10 cellular contexts compared by ENCODE assay signal in genomic region chr4:81566076-81566663, GRCh38.
A peak's percentile ranks its signal among the peaks of the same experiment; 100 is the strongest.
DNase-seq lines count a peak whose midpoint lies in the region; ATAC-seq and TF ChIP-seq lines count a peak whose summit lies in the region.
"Had no signal": no experiment of that assay in that cellular context is flagged by ENCODE, and none has a peak within 500 bp of the region (broad histone marks: within the 10 kb centered on the region; RNA-seq: fewer than 3 reads in every experiment).

No MANE protein-coding gene starts in this region.

- no peaks in the 10 kb centered on the region for H3K79me2 ChIP-seq in mammary epithelial cell (ENCODE audit: insufficient read depth, low read length)

- BruUV-seq in mammary epithelial cell (replicated peaks; lab: Mats Ljungman, UMichigan) = no TSS peak

- WGBS in adrenal gland, 4 donors = 29 to 35% (median 34%) methylated on average over 5 of the region's 5 CpGs
- WGBS in gastroesophageal sphincter (ENCODE audit: low coverage in 1 of 2), 2 donors = 27 to 53% methylated on average over 3 to 5 of the region's 5 CpGs
- WGBS in upper lobe of left lung, 2 donors = 33 to 39% methylated on average over 5 of the region's 5 CpGs
- 65% methylated on average over 5 of the region's 5 CpGs for WGBS in mammary epithelial cell (ENCODE audit: low coverage, missing lambda C conversion rate)

- no peak overlapping the region for H3K4me2 ChIP-seq in mammary epithelial cell (ENCODE audit: insufficient read depth, low read depth, low read length)

- no peaks in the 10 kb centered on the region for H3K9me3 Mint-ChIP-seq in nephron
- H3K9me3 Mint-ChIP-seq: mesothelial cell of epicardium had no signal

- peak overlapping the region; percentile 4 to 15 (median 10) for H3K4me3 Mint-ChIP-seq in nephron
- H3K4me3 Mint-ChIP-seq: mesothelial cell of epicardium had no signal

- no peak overlapping the region for H3K9ac ChIP-seq in mammary epithelial cell (ENCODE audit: insufficient read depth, low read length)

- TF ChIP-seq CTCF in adrenal gland (IDR thresholded peaks at IDR 0.05) = no peak
- no peak for TF ChIP-seq CTCF in gastroesophageal sphincter (IDR thresholded peaks at IDR 0.05)
- TF ChIP-seq CTCF in nephron (IDR thresholded peaks at IDR 0.05; ENCODE audit: unreplicated experiment in 3 of 3) = no peak
- TF ChIP-seq CTCF in upper lobe of left lung (IDR thresholded peaks at IDR 0.05) = no peak
- TF ChIP-seq CTCF in mammary epithelial cell (conservative IDR thresholded peaks at IDR 0.05 in 1 of 2, IDR thresholded peaks at IDR 0.05 in 1 of 2; ENCODE audit: extremely low read depth in 1 of 2, insufficient read depth in 1 of 2, low read depth in 1 of 2, low read length in 2 of 2) = no peak

- intact Hi-C loops in adrenal gland (cut with DNase I) = no loop called here
- intact Hi-C loops in mammary epithelial cell (cut with micrococcal nuclease) = no loop called here

- TF ChIP-seq POLR2A in adrenal gland (IDR thresholded peaks at IDR 0.05) (no peak), gastroesophageal sphincter (IDR thresholded peaks at IDR 0.05) (no peak), upper lobe of left lung (IDR thresholded peaks at IDR 0.05) (no peak)

- no peaks in the 10 kb centered on the region for H4K20me1 ChIP-seq in mammary epithelial cell (ENCODE audit: insufficient read depth, low read length)

- H3K27me3 ChIP-seq in adrenal gland (no peaks in the 10 kb centered on the region), gastroesophageal sphincter (no peaks in the 10 kb centered on the region), upper lobe of left lung (no peaks in the 10 kb centered on the region), mammary epithelial cell (ENCODE audit: insufficient read depth, low read length) (no peaks in the 10 kb centered on the region)

- H3K4me3 ChIP-seq in adrenal gland (peak overlapping the region in 1 of 4 donors; percentile 7), gastroesophageal sphincter (peak overlapping the region; percentile 17 to 34), upper lobe of left lung (peak overlapping the region in 3 of 4 donors; percentile 9 to 32 (median 27)), mammary epithelial cell (replicated peaks in 1 of 3; ENCODE audit: insufficient read depth in 1 of 3, low read depth in 2 of 3, low read length in 3 of 3) (no peak overlapping the region)

- H3K27ac Mint-ChIP-seq in nephron = peak overlapping the region; percentile 31 to 54 (median 33)
- H3K27ac Mint-ChIP-seq: mesothelial cell of epicardium had no signal

- H3K27ac ChIP-seq in adrenal gland = peak overlapping the region in 4 of 5 donors; percentile 8 to 80 (median 44)
- peak overlapping the region; percentile 61 to 67 (median 66) for H3K27ac ChIP-seq in gastroesophageal sphincter
- peak overlapping the region; percentile 67 to 89 (median 82) for H3K27ac ChIP-seq in upper lobe of left lung
- no peak overlapping the region for H3K27ac ChIP-seq in mammary epithelial cell (ENCODE audit: insufficient read depth, low read depth, low read length)

- no peaks in the 10 kb centered on the region for H3K27me3 Mint-ChIP-seq in nephron (ENCODE audit: low read depth)

- no peaks in the 10 kb centered on the region for H3K36me3 Mint-ChIP-seq in nephron (ENCODE audit: low read depth)
- H3K36me3 Mint-ChIP-seq: mesothelial cell of epicardium had no signal

- ATAC-seq in gastroesophageal sphincter = peak; percentile 71
- peak in 1 of 2 donors; percentile 75 for ATAC-seq in upper lobe of left lung (ENCODE audit: low FRiP score in 2 of 2)

- H3K9me3 ChIP-seq in adrenal gland (replicated peaks in 1 of 3) (no peaks in the 10 kb centered on the region), gastroesophageal sphincter (no peaks in the 10 kb centered on the region), upper lobe of left lung (no peaks in the 10 kb centered on the region), mammary epithelial cell (replicated peaks; ENCODE audit: insufficient read depth, low read length) (no peaks in the 10 kb centered on the region)

- peaks cover 0 to 15% of the 10 kb centered on the region in 2 donors for H3K4me1 ChIP-seq in adrenal gland (replicated peaks in 1 of 2)
- peaks cover 0 to 16% (median 0%) of the 10 kb centered on the region in 3 donors for H3K4me1 ChIP-seq in gastroesophageal sphincter
- peaks cover 0 to 25% (median 15%) of the 10 kb centered on the region in 4 donors for H3K4me1 ChIP-seq in upper lobe of left lung
- H3K4me1 ChIP-seq in mammary epithelial cell (ENCODE audit: insufficient read depth, low read length) = peaks cover 2% of the 10 kb centered on the region

- H3K4me1 Mint-ChIP-seq in nephron = peaks cover 14% of the 10 kb centered on the region

- no peak for TF ChIP-seq EP300 in gastroesophageal sphincter (IDR thresholded peaks at IDR 0.05)
- no peak for TF ChIP-seq EP300 in upper lobe of left lung (IDR thresholded peaks at IDR 0.05)

- CTCF ChIA-PET in mammary epithelial cell (lab: Charles Lee; ENCODE audit: low non-redundant PET) = no interaction called here

- H2AFZ ChIP-seq in mammary epithelial cell (ENCODE audit: low read depth, low read length) = no peak overlapping the region

- H3K36me3 ChIP-seq in adrenal gland (replicated peaks in 1 of 2) (no peaks in the 10 kb centered on the region), gastroesophageal sphincter (no peaks in the 10 kb centered on the region), upper lobe of left lung (no peaks in the 10 kb centered on the region), mammary epithelial cell (ENCODE audit: insufficient read depth, low read length) (no peaks in the 10 kb centered on the region)

- DNase-seq in adrenal gland (peak in 4 of 7 donors; percentile 19 to 30 (median 23)), upper lobe of left lung (no peak), LoVo (ENCODE audit: low spot score) (no peak), NCI-H2171 treated with DMSO at 0.1 percent for 48 hours (lab: John Stamatoyannopoulos, UW) (no peak), mammary epithelial cell (no peak)
- DNase-seq: NCI-H1092; stimulated activated naive CD4-positive, alpha-beta T cell treated with Interleukin-2 at 50 U/mL for 16 hours had no signal

- dilution Hi-C loops in mammary epithelial cell (cut with HindIII; ENCODE audit: low sequenced_read_pairs) = no loop called here

- in situ Hi-C loops in mammary epithelial cell (cut with MboI; ENCODE audit: low sequenced_read_pairs in 2 of 2) = no loop called here

Comparison
In these comparisons a context has a peak if more than half of its experiments do, and no peak if none do; other contexts are left out.
1. DNase-seq: peak in adrenal gland (4 of 7); none in upper lobe of left lung (0 of 2), LoVo (single experiment), NCI-H2171 treated with DMSO at 0.1 percent for 48 hours (single experiment) and mammary epithelial cell (single experiment).
2. H3K4me3 ChIP-seq: peak in gastroesophageal sphincter (2 of 2) and upper lobe of left lung (3 of 4); none in mammary epithelial cell (0 of 3).